Comparison of ENCODE assay signal across 9 cellular contexts in genomic region chr13:42990147-42990990, GRCh38. TPM values are rescaled to one million over a fixed set of nuclear protein-coding genes. Genes with fewer than 3 reads are reported as not detected.
DNase-seq lines count a peak whose midpoint lies in the region; ATAC-seq, FAIRE-seq and TF ChIP-seq lines count a peak whose summit lies in the region.
"Had no signal": no experiment of that assay in that cellular context is flagged by ENCODE, and none has a peak within 500 bp of the region (broad histone marks: within the 10 kb centered on the region; RNA-seq: fewer than 3 reads in every experiment).

No MANE protein-coding gene starts in this region.

- POLR2A ChIA-PET in activated CD4-positive, alpha-beta memory T cell treated with anti-CD3 and anti-CD28 coated beads, Interleukin-2, amount 10 ng/mL, durations not matched to agents 7 days and 5 days (lab: Charles Lee) = interaction anchor here (0.6 to 4.2 kb wide), 11 partner anchors 10 to 889 kb away, joined by 3 to 77 read pairs (median 7); partner anchors contain the start of gene DNAJC15

- CTCF ChIA-PET in activated CD4-positive, alpha-beta memory T cell treated with anti-CD3 and anti-CD28 coated beads, Interleukin-2, amount 10 ng/mL, durations not matched to agents 7 days and 5 days (lab: Charles Lee) = interaction anchor here (0.9 to 3.5 kb wide), 5 partner anchors 19 to 594 kb away, joined by 3 to 14 read pairs (median 5); partner anchors contain the start of gene DNAJC15

- no peaks in the 10 kb centered on the region for H3K9me3 Mint-ChIP-seq in activated CD4-positive, alpha-beta memory T cell treated with anti-CD3 and anti-CD28 coated beads, Interleukin-2, amount 10 ng/mL, durations not matched to agents 7 days and 5 days

- 26 to 37% (median 36%) methylated on average over 9 of the region's 9 CpGs for WGBS in heart left ventricle, 4 donors
- 49 to 57% methylated on average over 9 of the region's 9 CpGs for WGBS in upper lobe of left lung, 2 donors

- ATAC-seq in heart left ventricle (peak in 3 of 4 donors; percentile 48 to 64 (median 57)), upper lobe of left lung (ENCODE audit: low FRiP score in 2 of 2) (no peak)

- H3K4me3 Mint-ChIP-seq in activated CD4-positive, alpha-beta memory T cell treated with anti-CD3 and anti-CD28 coated beads, Interleukin-2, amount 10 ng/mL, durations not matched to agents 7 days and 5 days = peak overlapping the region; percentile 96

- H3K36me3 ChIP-seq in heart left ventricle (peaks cover 0 to 9% (median 0%) of the 10 kb centered on the region in 9 donors), upper lobe of left lung (no peaks in the 10 kb centered on the region)

- H3K4me1 ChIP-seq in heart left ventricle (peaks cover 4 to 55% (median 17%) of the 10 kb centered on the region in 12 donors), upper lobe of left lung (peaks cover 14 to 27% (median 18%) of the 10 kb centered on the region in 4 donors)

- no peak for DNase-seq in heart left ventricle
- DNase-seq in cardiac septum (ENCODE audit: low spot score) = no peak
- no peak for DNase-seq in activated CD4-positive, alpha-beta memory T cell treated with anti-CD3 and anti-CD28 coated beads, Interleukin-2, amount 10 ng/mL, durations not matched to agents 7 days and 5 days
- no peak for DNase-seq in upper lobe of left lung
- DNase-seq in iPS-NIHi7 (ENCODE audit: extremely low spot score) = no peak
- no peak for DNase-seq in activated effector memory CD4-positive, alpha-beta T cell treated with anti-CD3 and anti-CD28 coated beads, Interleukin-2, amount 50 U/mL, for 16 hours
- no peak for DNase-seq in SK-N-DZ (ENCODE audit: low spot score)

- H3K27me3 Mint-ChIP-seq in activated CD4-positive, alpha-beta memory T cell treated with anti-CD3 and anti-CD28 coated beads, Interleukin-2, amount 10 ng/mL, durations not matched to agents 7 days and 5 days = no peaks in the 10 kb centered on the region

- TF ChIP-seq CTCF in heart left ventricle (IDR thresholded peaks at IDR 0.05) (no peak), upper lobe of left lung (IDR thresholded peaks at IDR 0.05) (no peak)

- peaks cover 49% of the 10 kb centered on the region for H3K36me3 Mint-ChIP-seq in activated CD4-positive, alpha-beta memory T cell treated with anti-CD3 and anti-CD28 coated beads, Interleukin-2, amount 10 ng/mL, durations not matched to agents 7 days and 5 days (ENCODE audit: low read depth)

- H3K9me3 ChIP-seq in heart left ventricle (no peaks in the 10 kb centered on the region), upper lobe of left lung (no peaks in the 10 kb centered on the region)

- H3K4me1 Mint-ChIP-seq in activated CD4-positive, alpha-beta memory T cell treated with anti-CD3 and anti-CD28 coated beads, Interleukin-2, amount 10 ng/mL, durations not matched to agents 7 days and 5 days = peaks cover 58% of the 10 kb centered on the region

- H3K27me3 ChIP-seq in heart left ventricle (no peaks in the 10 kb centered on the region), upper lobe of left lung (no peaks in the 10 kb centered on the region)

- TF ChIP-seq EP300 in upper lobe of left lung (IDR thresholded peaks at IDR 0.05) = no peak

- H3K4me3 ChIP-seq in heart left ventricle = peak overlapping the region in 10 of 12 donors; percentile 64 to 93 (median 82)
- H3K4me3 ChIP-seq in upper lobe of left lung = peak overlapping the region in 3 of 4 donors; percentile 57 to 80 (median 73)

- FAIRE-seq in islet of Langerhans (lab: Jason Lieb, UNC) = peak; percentile 99

- H3K27ac ChIP-seq in heart left ventricle = peak overlapping the region in 8 of 12 donors; percentile 76 to 97 (median 90)
- peak overlapping the region; percentile 89 to 97 (median 93) for H3K27ac ChIP-seq in upper lobe of left lung

- intact Hi-C loops in heart left ventricle (cut with DNase I) = loop anchor here in 1 of 10 donors (5.0 kb wide), 1 partner anchor 67 kb away; no protein-coding TSS in a partner anchor
- intact Hi-C loops in cardiac septum (cut with DNase I) = no loop called here

- no peak for TF ChIP-seq POLR2A in heart left ventricle (IDR thresholded peaks at IDR 0.05)
- no peak for TF ChIP-seq POLR2A in upper lobe of left lung (IDR thresholded peaks at IDR 0.05)

- peak overlapping the region; percentile 99 for H3K27ac Mint-ChIP-seq in activated CD4-positive, alpha-beta memory T cell treated with anti-CD3 and anti-CD28 coated beads, Interleukin-2, amount 10 ng/mL, durations not matched to agents 7 days and 5 days

RNA-seq across cellular contexts. Expression of gene EPSTI1, which starts 1.7 kb away (rescaled TPM):
- total RNA-seq in heart left ventricle = 10 to 100 TPM in 2 of 9 donors, 1 to 10 TPM in 7; 1.9 to 36.1 (median 5.5) TPM
- 1 to 10 TPM; 1.3 to 2.3 TPM for polyA plus RNA-seq in heart left ventricle
- 2.7 TPM for total RNA-seq in cardiac septum
- 100 to 1,000 TPM; 128 to 135 TPM for total RNA-seq in activated CD4-positive, alpha-beta memory T cell treated with anti-CD3 and anti-CD28 coated beads, Interleukin-2, amount 10 ng/mL, durations not matched to agents 7 days and 5 days
- total RNA-seq in upper lobe of left lung = 10 to 100 TPM; 10.2 to 61.8 (median 24.0) TPM
- not detected in 2 replicates for polyA plus RNA-seq in SK-N-DZ (2014; cell fraction: cytosol; rRNA removed)
- polyA plus RNA-seq in SK-N-DZ (2014; cell fraction: nucleus; rRNA removed) = not detected in 2 replicates
- polyA plus RNA-seq: neural cell had no signal

RNA-seq across cellular contexts. Expression of gene DNAJC15, which starts 33.0 kb away (rescaled TPM):
- total RNA-seq in heart left ventricle (10 to 100 TPM; 12.8 to 28.5 (median 24.1) TPM), cardiac septum (20.7 TPM), upper lobe of left lung (10 to 100 TPM in 3 of 6 donors, 1 to 10 TPM in 3; 3.1 to 19.3 (median 9.0) TPM)
- polyA plus RNA-seq in heart left ventricle = 10 to 100 TPM; 32.9 to 39.2 TPM
- 10 to 100 TPM; 14.6 to 16.3 TPM for total RNA-seq in activated CD4-positive, alpha-beta memory T cell treated with anti-CD3 and anti-CD28 coated beads, Interleukin-2, amount 10 ng/mL, durations not matched to agents 7 days and 5 days
- polyA plus RNA-seq in SK-N-DZ (2014; cell fraction: cytosol; rRNA removed) = not detected in 2 replicates
- polyA plus RNA-seq in SK-N-DZ (2014; cell fraction: nucleus; rRNA removed) = 0.02 TPM in 1 of 2 replicates, not detected in the other

Comparison
In these comparisons a context has a peak if more than half of its experiments do, and no peak if none do; other contexts are left out.
1. ATAC-seq: peak in heart left ventricle (3 of 4); none in upper lobe of left lung (0 of 2).